In genomic region chr2:64832926-64833325, GRCh38 we compare ENCODE assay signal across 18 cellular contexts.
"Had no signal": no experiment of that assay in that cellular context is flagged by ENCODE, and none has a peak within 500 bp of the region (broad histone marks: within the 10 kb centered on the region; RNA-seq: fewer than 3 reads in every experiment).

No MANE protein-coding gene starts in this region.

- DNase-seq: activated CD4-positive, alpha-beta T cell treated with anti-CD3 and anti-CD28 coated beads, Interleukin-2, amount 10 ng/mL, durations not matched to agents 7 days and 5 days; activated CD8-positive, alpha-beta T cell treated with anti-CD3 and anti-CD28 coated beads, Interleukin-2, amount 10 ng/mL, durations not matched to agents 7 days and 5 days; activated naive CD4-positive, alpha-beta T cell treated with anti-CD3 and anti-CD28 coated beads for 36 hours; activated naive CD8-positive, alpha-beta T cell treated with anti-CD3 and anti-CD28 coated beads, Interleukin-2, amount 50 U/mL, for 24 hours; activated T-cell treated with anti-CD3 and anti-CD28 coated beads, Interleukin-2, amount 50 U/mL, for 24 hours; dermis blood vessel endothelial cell; effector memory CD4-positive, alpha-beta T cell; immature natural killer cell; left cardiac atrium; naive thymus-derived CD8-positive, alpha-beta T cell; pancreas; stimulated activated CD4-positive, alpha-beta T cell treated with anti-CD3 and anti-CD28 coated beads, Interleukin-4, amount 100 ng/mL, for 4 hours; stimulated activated naive B cell treated with anti-CD40 and anti-IgM and Interleukin-4, amounts not matched to agents 10 μg/mL and 1 μg/mL and 100 μg/mL, for 72 hours had no signal

- H3K4me1 Mint-ChIP-seq: immature natural killer cell had no signal

- H3K27me3 ChIP-seq: ascending aorta, neutrophil, pancreas had no signal

- H3K9me3 Mint-ChIP-seq: activated CD4-positive, alpha-beta T cell treated with anti-CD3 and anti-CD28 coated beads, Interleukin-2, amount 10 ng/mL, durations not matched to agents 7 days and 5 days; activated naive CD8-positive, alpha-beta T cell treated with anti-CD3 and anti-CD28 coated beads, Interleukin-2, amount 50 U/mL, for 24 hours; activated T-cell treated with anti-CD3 and anti-CD28 coated beads, Interleukin-2, amount 50 U/mL, for 24 hours; activated T-helper 2 cell treated with anti-CD3 and anti-CD28 coated beads, Interferon-gamma antibody, Interleukin-2, Interleukin-4, amounts not matched to agents 10 μg/mL and 5 μg/mL and 100 μg/mL, durations not matched to agents 14 hours and 24 hours and 36 hours; immature natural killer cell; stimulated activated naive B cell treated with anti-CD40 and anti-IgM and Interleukin-4, amounts not matched to agents 10 μg/mL and 1 μg/mL and 100 μg/mL, for 72 hours had no signal

- H3K4me3 ChIP-seq: ascending aorta, pancreas had no signal

- H3K27ac Mint-ChIP-seq: activated CD4-positive, alpha-beta T cell treated with anti-CD3 and anti-CD28 coated beads, Interleukin-2, amount 10 ng/mL, durations not matched to agents 7 days and 5 days; activated naive CD4-positive, alpha-beta T cell treated with anti-CD3 and anti-CD28 coated beads for 36 hours; activated naive CD8-positive, alpha-beta T cell treated with anti-CD3 and anti-CD28 coated beads, Interleukin-2, amount 50 U/mL, for 24 hours; activated T-cell treated with anti-CD3 and anti-CD28 coated beads, Interleukin-2, amount 50 U/mL, for 24 hours; activated T-helper 2 cell treated with anti-CD3 and anti-CD28 coated beads, Interferon-gamma antibody, Interleukin-2, Interleukin-4, amounts not matched to agents 10 μg/mL and 5 μg/mL and 100 μg/mL, durations not matched to agents 14 hours and 24 hours and 36 hours had no signal

- H3K4me3 Mint-ChIP-seq: activated CD4-positive, alpha-beta T cell treated with anti-CD3 and anti-CD28 coated beads, Interleukin-2, amount 10 ng/mL, durations not matched to agents 7 days and 5 days; activated CD8-positive, alpha-beta T cell treated with anti-CD3 and anti-CD28 coated beads, Interleukin-2, amount 10 ng/mL, durations not matched to agents 7 days and 5 days; activated naive CD4-positive, alpha-beta T cell treated with anti-CD3 and anti-CD28 coated beads for 36 hours; activated naive CD8-positive, alpha-beta T cell treated with anti-CD3 and anti-CD28 coated beads, Interleukin-2, amount 50 U/mL, for 24 hours; activated T-cell treated with anti-CD3 and anti-CD28 coated beads, Interleukin-2, amount 50 U/mL, for 24 hours; immature natural killer cell; naive thymus-derived CD8-positive, alpha-beta T cell; stimulated activated naive B cell treated with anti-CD40 and anti-IgM and Interleukin-4, amounts not matched to agents 10 μg/mL and 1 μg/mL and 100 μg/mL, for 72 hours had no signal

- H3K36me3 Mint-ChIP-seq: immature natural killer cell had no signal

- ATAC-seq: activated CD4-positive, CD25-positive, alpha-beta regulatory T cell treated with anti-CD3 and anti-CD28 coated beads, Interleukin-2, amount 50 U/mL, for 24 hours; activated CD8-positive, alpha-beta T cell treated with anti-CD3 and anti-CD28 coated beads, Interleukin-2, amount 10 ng/mL, durations not matched to agents 7 days and 5 days; activated naive CD8-positive, alpha-beta T cell treated with anti-CD3 and anti-CD28 coated beads, Interleukin-2, amount 50 U/mL, for 24 hours; left cardiac atrium; naive thymus-derived CD8-positive, alpha-beta T cell; pancreas; sciatic nerve; stimulated activated naive B cell treated with anti-CD40 and anti-IgM and Interleukin-4, amounts not matched to agents 10 μg/mL and 1 μg/mL and 100 μg/mL, for 72 hours had no signal

- H3K27me3 Mint-ChIP-seq: activated naive CD8-positive, alpha-beta T cell treated with anti-CD3 and anti-CD28 coated beads, Interleukin-2, amount 50 U/mL, for 24 hours; activated T-cell treated with anti-CD3 and anti-CD28 coated beads, Interleukin-2, amount 50 U/mL, for 24 hours; stimulated activated naive B cell treated with anti-CD40 and anti-IgM and Interleukin-4, amounts not matched to agents 10 μg/mL and 1 μg/mL and 100 μg/mL, for 72 hours had no signal

- H3K9me3 ChIP-seq: ascending aorta, neutrophil, pancreas had no signal

- H3K36me3 ChIP-seq: ascending aorta, neutrophil, pancreas had no signal

- H3K27ac ChIP-seq: ascending aorta, pancreas had no signal
